ENCODE assay signal across 17 cellular contexts in genomic region chr2:66270247-66270646, GRCh38.
"Had no signal": no experiment of that assay in that cellular context is flagged by ENCODE, and none has a peak within 500 bp of the region (broad histone marks: within the 10 kb centered on the region; RNA-seq: fewer than 3 reads in every experiment).

No MANE protein-coding gene starts in this region.

- H3K4me3 Mint-ChIP-seq: activated CD4-positive, alpha-beta memory T cell treated with anti-CD3 and anti-CD28 coated beads for 36 hours; activated CD4-positive, alpha-beta T cell treated with anti-CD3 and anti-CD28 coated beads for 36 hours; activated naive CD4-positive, alpha-beta T cell treated with anti-CD3 and anti-CD28 coated beads, Interleukin-2, amount 50 U/mL, for 24 hours; activated T-cell treated with anti-CD3 and anti-CD28 coated beads, Interleukin-2, amount 50 U/mL, for 4 hours; natural killer cell treated with Interleukin-12 subunit alpha and Interleukin-12 subunit beta and Interleukin-15 and Interleukin-18, amount 100 ng/mL, for 72 hours had no signal

- H3K9me3 ChIP-seq: adrenal gland, esophagus squamous epithelium, right lobe of liver, suprapubic skin, upper lobe of left lung had no signal

- H3K4me2 ChIP-seq: smooth muscle cell had no signal

- H3K27ac Mint-ChIP-seq: activated CD4-positive, alpha-beta memory T cell treated with anti-CD3 and anti-CD28 coated beads for 36 hours; activated CD4-positive, alpha-beta T cell treated with anti-CD3 and anti-CD28 coated beads for 36 hours; activated naive CD4-positive, alpha-beta T cell treated with anti-CD3 and anti-CD28 coated beads, Interleukin-2, amount 50 U/mL, for 24 hours; natural killer cell treated with Interleukin-12 subunit alpha and Interleukin-12 subunit beta and Interleukin-15 and Interleukin-18, amount 100 ng/mL, for 72 hours had no signal

- H3K4me3 ChIP-seq: adrenal gland, esophagus squamous epithelium, right lobe of liver, smooth muscle cell, suprapubic skin, upper lobe of left lung had no signal

- H3K27ac ChIP-seq: adrenal gland, esophagus squamous epithelium, right lobe of liver, suprapubic skin, upper lobe of left lung, WERI-Rb-1 had no signal

- H3K27me3 ChIP-seq: adrenal gland, esophagus squamous epithelium, right lobe of liver, suprapubic skin, upper lobe of left lung had no signal

- H3K36me3 Mint-ChIP-seq: activated CD4-positive, alpha-beta memory T cell treated with anti-CD3 and anti-CD28 coated beads for 36 hours; activated naive CD4-positive, alpha-beta T cell treated with anti-CD3 and anti-CD28 coated beads, Interleukin-2, amount 50 U/mL, for 24 hours; natural killer cell treated with Interleukin-12 subunit alpha and Interleukin-12 subunit beta and Interleukin-15 and Interleukin-18, amount 100 ng/mL, for 72 hours had no signal

- H3K9me3 Mint-ChIP-seq: activated CD4-positive, alpha-beta memory T cell treated with anti-CD3 and anti-CD28 coated beads for 36 hours; activated naive CD4-positive, alpha-beta T cell treated with anti-CD3 and anti-CD28 coated beads, Interleukin-2, amount 50 U/mL, for 24 hours; activated T-cell treated with anti-CD3 and anti-CD28 coated beads, Interleukin-2, amount 50 U/mL, for 4 hours had no signal

- ATAC-seq: activated CD4-positive, alpha-beta T cell treated with anti-CD3 and anti-CD28 coated beads for 36 hours; activated T-cell treated with anti-CD3 and anti-CD28 coated beads, Interleukin-2, amount 50 U/mL, for 4 hours; left ventricle myocardium superior; natural killer cell treated with Interleukin-12 subunit alpha and Interleukin-12 subunit beta and Interleukin-15 and Interleukin-18, amount 100 ng/mL, for 72 hours; right lobe of liver; stimulated activated naive CD8-positive, alpha-beta T cell treated with anti-CD3 and anti-CD28 coated beads, Interleukin-15, Interleukin-2, amounts not matched to agents 100 U/mL and 50 U/mL, for 24 hours had no signal

- H3K4me1 ChIP-seq: adrenal gland, right lobe of liver, suprapubic skin, upper lobe of left lung had no signal

- H3K4me1 Mint-ChIP-seq: activated CD4-positive, alpha-beta T cell treated with anti-CD3 and anti-CD28 coated beads for 36 hours; activated naive CD4-positive, alpha-beta T cell treated with anti-CD3 and anti-CD28 coated beads, Interleukin-2, amount 50 U/mL, for 24 hours had no signal

- DNase-seq: activated CD4-positive, alpha-beta memory T cell treated with anti-CD3 and anti-CD28 coated beads for 36 hours; activated CD4-positive, alpha-beta T cell treated with anti-CD3 and anti-CD28 coated beads for 36 hours; activated effector memory CD4-positive, alpha-beta T cell treated with Interleukin-2 at 50 U/mL for 16 hours; activated T-cell treated with anti-CD3 and anti-CD28 coated beads, Interleukin-2, amount 50 U/mL, for 4 hours; adrenal gland; esophagus squamous epithelium; left ventricle myocardium superior; mesenchymal stem cell; occipital lobe; right lobe of liver; stimulated activated naive CD8-positive, alpha-beta T cell treated with anti-CD3 and anti-CD28 coated beads, Interleukin-15, Interleukin-2, amounts not matched to agents 100 U/mL and 50 U/mL, for 24 hours; upper lobe of left lung; WERI-Rb-1 had no signal

- H3K36me3 ChIP-seq: adrenal gland, esophagus squamous epithelium, right lobe of liver, suprapubic skin, upper lobe of left lung, WERI-Rb-1 had no signal

- H3K27me3 Mint-ChIP-seq: activated CD4-positive, alpha-beta memory T cell treated with anti-CD3 and anti-CD28 coated beads for 36 hours; activated naive CD4-positive, alpha-beta T cell treated with anti-CD3 and anti-CD28 coated beads, Interleukin-2, amount 50 U/mL, for 24 hours; natural killer cell treated with Interleukin-12 subunit alpha and Interleukin-12 subunit beta and Interleukin-15 and Interleukin-18, amount 100 ng/mL, for 72 hours had no signal
